In genomic region chr22:19723165-19723989, GRCh38 we compare ENCODE assay signal across 1 cellular context.
A peak's percentile ranks its signal among the peaks of the same experiment; 100 is the strongest.
TF ChIP-seq lines count a peak whose summit lies in the region.

TSS of gene GP1BB (plus strand) at chr22:19723539. CDS start at chr22:19723570, 31 bp downstream.

TF ChIP-seq in K562, 482 proteins besides CTCF, POLR2A, EP300 and RAD21 (continued from another document and continues in another):
- TF ChIP-seq TSHZ1 (CRISPR knock-in tag; IDR thresholded peaks at IDR 0.05): no peak
- TF ChIP-seq MAFG (tag; conservative IDR thresholded peaks at IDR 0.05): no peak
- no peak for TF ChIP-seq CREB3 (tag; conservative IDR thresholded peaks at IDR 0.05; ENCODE audit: low read depth)
- no peak for TF ChIP-seq ZNF121 (CRISPR knock-in tag; conservative IDR thresholded peaks at IDR 0.05)
- TF ChIP-seq BRF2 (IDR thresholded peaks at IDR 0.05; ENCODE audit: borderline replicate concordance, insufficient read depth, insufficient read length): no peak
- no peak for TF ChIP-seq USF1 (CRISPR knock-in tag; IDR thresholded peaks at IDR 0.05)
- TF ChIP-seq SIN3B (IDR thresholded peaks at IDR 0.05; ENCODE audit: low read depth): no peak
- TF ChIP-seq GMEB1 (CRISPR knock-in tag; IDR thresholded peaks at IDR 0.05): no peak
- TF ChIP-seq ZHX1 (conservative IDR thresholded peaks at IDR 0.05; ENCODE audit: low read length): peak; percentile 94
- TF ChIP-seq NFE2L1 (tag; IDR thresholded peaks at IDR 0.05; ENCODE audit: borderline replicate concordance, low read depth): no peak
- no peak for TF ChIP-seq RBM14 (IDR thresholded peaks at IDR 0.05; ENCODE audit: borderline replicate concordance, insufficient read depth, low read depth, low read length)
- TF ChIP-seq NR3C1 (CRISPR knock-in tag; IDR thresholded peaks at IDR 0.05): no peak
- no peak for TF ChIP-seq HNRNPK (IDR thresholded peaks at IDR 0.05; ENCODE audit: low read depth, low read length, poor library complexity, severe bottlenecking)
- no peak for TF ChIP-seq CEBPB (tag; IDR thresholded peaks at IDR 0.05)
- no peak for TF ChIP-seq KAT2B (IDR thresholded peaks at IDR 0.05; ENCODE audit: low read depth, low read length)
- TF ChIP-seq ZBTB43 (CRISPR knock-in tag; IDR thresholded peaks at IDR 0.05): no peak
- TF ChIP-seq ZC3H4 (CRISPR knock-in tag; IDR thresholded peaks at IDR 0.05; ENCODE audit: borderline replicate concordance): no peak
- TF ChIP-seq ZNF274 (IDR thresholded peaks at IDR 0.05; ENCODE audit: borderline replicate concordance, low read depth, low read length): peak; percentile 90
- TF ChIP-seq ZNF766 (CRISPR knock-in tag; conservative IDR thresholded peaks at IDR 0.05): no peak
- no peak for TF ChIP-seq SRSF1 (IDR thresholded peaks at IDR 0.05; ENCODE audit: low read depth, low read length)
- TF ChIP-seq CBX1 (IDR thresholded peaks at IDR 0.05; ENCODE audit: low read depth): no peak
- peak; percentile 96 for TF ChIP-seq HMGXB4 (CRISPR knock-in tag; IDR thresholded peaks at IDR 0.05)
- TF ChIP-seq TCF7L2 (IDR thresholded peaks at IDR 0.05; ENCODE audit: low read depth, low read length): peak; percentile 57; the same call in 1 of the 2 replicates
- TF ChIP-seq ZKSCAN1 (IDR thresholded peaks at IDR 0.05; ENCODE audit: low read depth, low read length): peak; percentile 96
- TF ChIP-seq TFE3 (CRISPR knock-in tag; IDR thresholded peaks at IDR 0.05): no peak
- TF ChIP-seq ZBED1 (IDR thresholded peaks at IDR 0.05): no peak
- peak; percentile 83; the same call in 1 of the 2 replicates for TF ChIP-seq CGGBP1 (CRISPR knock-in tag; IDR thresholded peaks at IDR 0.05)
- no peak for TF ChIP-seq OTX1 (CRISPR knock-in tag; IDR thresholded peaks at IDR 0.05)
- 0 out of 2 replicates have a peak, but pooled peaks have one; percentile 84 for TF ChIP-seq DNMT1 (IDR thresholded peaks at IDR 0.05)
- TF ChIP-seq SMARCC2 (IDR thresholded peaks at IDR 0.05; ENCODE audit: low read depth): peak; percentile 98
- no peak for TF ChIP-seq ZNF79 (CRISPR knock-in tag; IDR thresholded peaks at IDR 0.05; ENCODE audit: low read depth)
- TF ChIP-seq FOXO4 (CRISPR knock-in tag; IDR thresholded peaks at IDR 0.05): no peak
- TF ChIP-seq STAT5A (IDR thresholded peaks at IDR 0.05; ENCODE audit: borderline replicate concordance, low read length): no peak
- TF ChIP-seq ZNF507 (tag; conservative IDR thresholded peaks at IDR 0.05): no peak
- peak; percentile 99 for TF ChIP-seq GATAD2A (IDR thresholded peaks at IDR 0.05)
- TF ChIP-seq TAF1 (IDR thresholded peaks at IDR 0.05; ENCODE audit: control insufficient read depth, extremely low read depth, insufficient read depth, low read length, severe bottlenecking): no peak
- peak; percentile 99 for TF ChIP-seq E2F1 (CRISPR knock-in tag; IDR thresholded peaks at IDR 0.05)
